21 cellular contexts compared by ENCODE assay signal in the genomic region with DNA sequence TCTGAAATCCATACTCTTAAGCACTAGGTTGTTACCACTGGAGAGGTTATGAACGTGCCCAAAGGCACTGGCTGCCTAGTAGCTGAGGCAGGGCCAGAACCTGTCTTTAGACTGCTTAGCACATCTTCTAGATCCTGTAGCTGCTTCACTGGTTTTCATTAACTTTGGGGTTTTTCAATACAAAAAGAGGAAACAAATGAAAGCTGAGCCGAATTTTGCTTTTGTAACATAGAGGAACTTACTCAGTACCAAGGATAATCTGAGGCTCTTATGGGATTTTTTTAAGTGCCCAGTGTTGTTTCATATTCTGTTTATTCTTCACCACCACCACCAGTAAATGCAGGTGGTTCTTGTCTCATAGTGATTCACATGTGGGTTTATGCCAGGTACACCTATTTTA.
A peak's percentile ranks its signal among the peaks of the same experiment; 100 is the strongest.
DNase-seq lines count a peak whose midpoint lies in the region; ATAC-seq, FAIRE-seq and TF ChIP-seq lines count a peak whose summit lies in the region.
"Had no signal": no experiment of that assay in that cellular context is flagged by ENCODE, and none has a peak within 500 bp of the region (broad histone marks: within the 10 kb centered on the region; RNA-seq: fewer than 3 reads in every experiment).

No MANE protein-coding gene starts in this region.

- H3K4me3 ChIP-seq in OCI-LY3 (ENCODE audit: low read length) = peak overlapping the region; percentile 19; the same call in 1 of the 2 replicates
- H3K4me3 ChIP-seq: colonic mucosa, HAP-1, neural progenitor cell, thyroid gland had no signal

- TF ChIP-seq CTCF in OCI-LY3 (IDR thresholded peaks at IDR 0.05; ENCODE audit: low read depth, low read length) = no peak

- peaks cover 53% of the 10 kb centered on the region for H3K4me1 Mint-ChIP-seq in activated naive CD8-positive, alpha-beta T cell treated with anti-CD3 and anti-CD28 coated beads, Interleukin-2, amount 50 U/mL, for 24 hours
- peaks cover 32% of the 10 kb centered on the region for H3K4me1 Mint-ChIP-seq in activated naive CD8-positive, alpha-beta T cell treated with anti-CD3 and anti-CD28 coated beads for 36 hours

- peaks cover 5% of the 10 kb centered on the region; the same call in 1 of the 2 replicates for H4K20me1 ChIP-seq in OCI-LY3 (ENCODE audit: insufficient read depth, low read length)

- H3K9me3 Mint-ChIP-seq in activated naive CD8-positive, alpha-beta T cell treated with anti-CD3 and anti-CD28 coated beads, Interleukin-2, amount 50 U/mL, for 24 hours = no peaks in the 10 kb centered on the region
- peaks cover 2% of the 10 kb centered on the region for H3K9me3 Mint-ChIP-seq in activated naive CD8-positive, alpha-beta T cell treated with anti-CD3 and anti-CD28 coated beads for 36 hours
- H3K9me3 Mint-ChIP-seq: activated naive CD4-positive, alpha-beta T cell treated with anti-CD3 and anti-CD28 coated beads, Interleukin-2, amount 50 U/mL, for 24 hours; CD4-positive, CD25-positive, alpha-beta regulatory T cell had no signal

- H3K79me2 ChIP-seq in OCI-LY3 (ENCODE audit: low read length) = no peaks in the 10 kb centered on the region

- H3K27ac Mint-ChIP-seq in activated naive CD8-positive, alpha-beta T cell treated with anti-CD3 and anti-CD28 coated beads, Interleukin-2, amount 50 U/mL, for 24 hours = peak overlapping the region; percentile 29
- no peak overlapping the region for H3K27ac Mint-ChIP-seq in activated naive CD8-positive, alpha-beta T cell treated with anti-CD3 and anti-CD28 coated beads for 36 hours
- H3K27ac Mint-ChIP-seq: activated naive CD4-positive, alpha-beta T cell treated with anti-CD3 and anti-CD28 coated beads, Interleukin-2, amount 50 U/mL, for 24 hours had no signal

- H3K36me3 ChIP-seq in OCI-LY3 (replicated peaks; ENCODE audit: low read depth, low read length) = peaks cover 3% of the 10 kb centered on the region
- H3K36me3 ChIP-seq: colonic mucosa, HAP-1, neural progenitor cell, thyroid gland had no signal

- H3K4me3 Mint-ChIP-seq in activated naive CD8-positive, alpha-beta T cell treated with anti-CD3 and anti-CD28 coated beads, Interleukin-2, amount 50 U/mL, for 24 hours = no peak overlapping the region
- H3K4me3 Mint-ChIP-seq in activated naive CD8-positive, alpha-beta T cell treated with anti-CD3 and anti-CD28 coated beads for 36 hours = no peak overlapping the region
- H3K4me3 Mint-ChIP-seq: activated naive CD4-positive, alpha-beta T cell treated with anti-CD3 and anti-CD28 coated beads, Interleukin-2, amount 50 U/mL, for 24 hours; CD4-positive, CD25-positive, alpha-beta regulatory T cell; neural progenitor cell had no signal

- no peak for ATAC-seq in activated naive CD8-positive, alpha-beta T cell treated with anti-CD3 and anti-CD28 coated beads, Interleukin-2, amount 50 U/mL, for 24 hours
- ATAC-seq in HG03159 (IDR thresholded peaks at IDR 0.05; ENCODE audit: unreplicated experiment) (no peak), GM18519 (IDR thresholded peaks at IDR 0.05; ENCODE audit: low FRiP score, unreplicated experiment) (no peak)
- ATAC-seq: foreskin keratinocyte, SK-N-SH treated with all-trans-retinoic acid at 6 μM for 48 hours had no signal

- no peak overlapping the region for H3K9ac ChIP-seq in OCI-LY3 (ENCODE audit: low read length)
- H3K9ac ChIP-seq: neural progenitor cell had no signal

- H3K27me3 Mint-ChIP-seq in activated naive CD8-positive, alpha-beta T cell treated with anti-CD3 and anti-CD28 coated beads, Interleukin-2, amount 50 U/mL, for 24 hours = no peaks in the 10 kb centered on the region
- H3K27me3 Mint-ChIP-seq in activated naive CD8-positive, alpha-beta T cell treated with anti-CD3 and anti-CD28 coated beads for 36 hours = no peaks in the 10 kb centered on the region
- H3K27me3 Mint-ChIP-seq: activated naive CD4-positive, alpha-beta T cell treated with anti-CD3 and anti-CD28 coated beads, Interleukin-2, amount 50 U/mL, for 24 hours; CD4-positive, CD25-positive, alpha-beta regulatory T cell had no signal

- H3K27ac ChIP-seq in OCI-LY3 (ENCODE audit: low read length) = no peak overlapping the region
- H3K27ac ChIP-seq: colonic mucosa, foreskin keratinocyte, neural progenitor cell, thyroid gland had no signal

- H3K36me3 Mint-ChIP-seq in activated naive CD8-positive, alpha-beta T cell treated with anti-CD3 and anti-CD28 coated beads, Interleukin-2, amount 50 U/mL, for 24 hours (ENCODE audit: low read depth) = no peaks in the 10 kb centered on the region
- no peaks in the 10 kb centered on the region for H3K36me3 Mint-ChIP-seq in activated naive CD8-positive, alpha-beta T cell treated with anti-CD3 and anti-CD28 coated beads for 36 hours
- H3K36me3 Mint-ChIP-seq: CD4-positive, CD25-positive, alpha-beta regulatory T cell had no signal

- H2AFZ ChIP-seq in OCI-LY3 (ENCODE audit: low read depth, low read length) = no peak overlapping the region
- H2AFZ ChIP-seq: neural progenitor cell had no signal

- peaks cover 36% of the 10 kb centered on the region for H3K4me1 ChIP-seq in OCI-LY3 (ENCODE audit: low read length)
- H3K4me1 ChIP-seq: colonic mucosa, HAP-1 had no signal

- H3K27me3 ChIP-seq in OCI-LY3 (ENCODE audit: low read depth, low read length) = no peaks in the 10 kb centered on the region
- H3K27me3 ChIP-seq: colonic mucosa, foreskin keratinocyte, neural progenitor cell, thyroid gland had no signal

- no peaks in the 10 kb centered on the region for H3K9me3 ChIP-seq in OCI-LY3 (ENCODE audit: insufficient read depth, low read length)
- H3K9me3 ChIP-seq: colonic mucosa, HAP-1, thyroid gland had no signal

- peak overlapping the region; percentile 59 for H3K4me2 ChIP-seq in OCI-LY3 (ENCODE audit: low read length)
- H3K4me2 ChIP-seq: neural progenitor cell had no signal

- no peak for FAIRE-seq in HTR-8/SVneo (lab: Jason Lieb, UNC)
- FAIRE-seq: RCC 7860 had no signal

- no peak for DNase-seq in activated naive CD8-positive, alpha-beta T cell treated with anti-CD3 and anti-CD28 coated beads, Interleukin-2, amount 50 U/mL, for 24 hours
- no peak for DNase-seq in activated naive CD8-positive, alpha-beta T cell treated with anti-CD3 and anti-CD28 coated beads for 36 hours
- peak; percentile 23 for DNase-seq in germinal center (ENCODE audit: low spot score)
- DNase-seq in HTR-8/SVneo (ENCODE audit: insufficient read length, low spot score) = no peak
- no peak for DNase-seq in cortex of kidney (lab: John Stamatoyannopoulos, UW)
- DNase-seq: activated CD4-positive, alpha-beta T cell treated with anti-CD3 and anti-CD28 coated beads, Interleukin-2, amount 50 U/mL, for 4 hours; CD4-positive, CD25-positive, alpha-beta regulatory T cell; colonic mucosa; foreskin keratinocyte; IMR-90; NCI-H1092; NCI-H526; thyroid gland had no signal
